10 cellular contexts compared by ENCODE assay signal in genomic region chr14:93037354-93037753, GRCh38.
DNase-seq lines count a peak whose midpoint lies in the region; ATAC-seq and TF ChIP-seq lines count a peak whose summit lies in the region.
"Had no signal": no experiment of that assay in that cellular context is flagged by ENCODE, and none has a peak within 500 bp of the region (broad histone marks: within the 10 kb centered on the region; RNA-seq: fewer than 3 reads in every experiment).

No MANE protein-coding gene starts in this region.

- no peaks in the 10 kb centered on the region for H3K9me3 ChIP-seq in left ventricle myocardium inferior (replicated peaks)
- no peaks in the 10 kb centered on the region for H3K9me3 ChIP-seq in body of pancreas
- no peaks in the 10 kb centered on the region for H3K9me3 ChIP-seq in muscle layer of duodenum (ENCODE audit: control insufficient read depth in 1 of 2, low read length in 2 of 2)
- no peaks in the 10 kb centered on the region for H3K9me3 ChIP-seq in uterus
- no peaks in the 10 kb centered on the region for H3K9me3 ChIP-seq in prostate gland

- 56 to 74% methylated on average over 3 to 6 of the region's 6 CpGs for WGBS in body of pancreas, 2 donors
- WGBS in prostate gland, result 76% methylated on average over 6 of the region's 6 CpGs

- H3K4me1 ChIP-seq in left ventricle myocardium inferior, result peaks cover 100% of the 10 kb centered on the region
- H3K4me1 ChIP-seq in body of pancreas, result peaks cover 63% of the 10 kb centered on the region
- peaks cover 33 to 82% of the 10 kb centered on the region in 2 donors for H3K4me1 ChIP-seq in muscle layer of duodenum (ENCODE audit: control insufficient read depth in 1 of 2, insufficient read depth in 2 of 2, low read length in 2 of 2)
- H3K4me1 ChIP-seq in uterus, result peaks cover 7 to 20% of the 10 kb centered on the region in 2 donors
- peaks cover 22% of the 10 kb centered on the region for H3K4me1 ChIP-seq in prostate gland (replicated peaks)

- H3K9me3 Mint-ChIP-seq in activated CD4-positive, alpha-beta T cell treated with anti-CD3 and anti-CD28 coated beads, Interleukin-2, amount 10 ng/mL, durations not matched to agents 24 days and 14 days, result no peaks in the 10 kb centered on the region

- no peaks in the 10 kb centered on the region for H3K36me3 Mint-ChIP-seq in activated CD4-positive, alpha-beta T cell treated with anti-CD3 and anti-CD28 coated beads, Interleukin-2, amount 10 ng/mL, durations not matched to agents 24 days and 14 days (ENCODE audit: low read depth)

- no peak overlapping the region for H3K4me3 Mint-ChIP-seq in activated CD4-positive, alpha-beta T cell treated with anti-CD3 and anti-CD28 coated beads, Interleukin-2, amount 10 ng/mL, durations not matched to agents 24 days and 14 days

- H3K27me3 Mint-ChIP-seq in activated CD4-positive, alpha-beta T cell treated with anti-CD3 and anti-CD28 coated beads, Interleukin-2, amount 10 ng/mL, durations not matched to agents 24 days and 14 days, result no peaks in the 10 kb centered on the region

- ATAC-seq in body of pancreas, result no peak
- ATAC-seq in HG03039 (IDR thresholded peaks at IDR 0.05; ENCODE audit: unreplicated experiment), result no peak

- no peaks in the 10 kb centered on the region for H3K36me3 ChIP-seq in left ventricle myocardium inferior
- H3K36me3 ChIP-seq in body of pancreas (replicated peaks in 1 of 2; ENCODE audit: insufficient read depth in 1 of 2, low read depth in 2 of 2), result no peaks in the 10 kb centered on the region
- no peaks in the 10 kb centered on the region for H3K36me3 ChIP-seq in muscle layer of duodenum (ENCODE audit: control insufficient read depth in 1 of 2, insufficient read depth in 2 of 2, low read length in 2 of 2)
- no peaks in the 10 kb centered on the region for H3K36me3 ChIP-seq in uterus
- no peaks in the 10 kb centered on the region for H3K36me3 ChIP-seq in prostate gland

- H3K27ac Mint-ChIP-seq in activated CD4-positive, alpha-beta T cell treated with anti-CD3 and anti-CD28 coated beads, Interleukin-2, amount 10 ng/mL, durations not matched to agents 24 days and 14 days, result no peak overlapping the region

- DNase-seq in left ventricle myocardium inferior (no peak), cardiac septum (ENCODE audit: low spot score) (no peak), body of pancreas (peak in 1 of 4 donors; percentile 37), uterus (no peak), prostate gland (ENCODE audit: low spot score) (no peak)
- no peak for DNase-seq in activated CD4-positive, alpha-beta T cell treated with anti-CD3 and anti-CD28 coated beads, Interleukin-2, amount 10 ng/mL, durations not matched to agents 24 days and 14 days
- DNase-seq: kidney glomerular epithelial cell, NCI-H510A treated with DMSO at 0.1 percent for 48 hours had no signal

- peaks cover 35% of the 10 kb centered on the region for H3K4me1 Mint-ChIP-seq in activated CD4-positive, alpha-beta T cell treated with anti-CD3 and anti-CD28 coated beads, Interleukin-2, amount 10 ng/mL, durations not matched to agents 24 days and 14 days

- intact Hi-C loops in left ventricle myocardium inferior (cut with micrococcal nuclease) (no loop called here), cardiac septum (cut with DNase I) (no loop called here), body of pancreas (cut with DNase I) (no loop called here), uterus (cut with DNase I; ENCODE audit: low total_unique reads) (no loop called here), prostate gland (cut with DNase I) (no loop called here)
- intact Hi-C loops in activated CD4-positive, alpha-beta T cell treated with anti-CD3 and anti-CD28 coated beads, Interleukin-2, amount 10 ng/mL, durations not matched to agents 24 days and 14 days (cut with micrococcal nuclease), result no loop called here

- H3K4me3 ChIP-seq in left ventricle myocardium inferior (no peak overlapping the region), body of pancreas (no peak overlapping the region), muscle layer of duodenum (ENCODE audit: low read depth in 1 of 2, low read length in 2 of 2) (no peak overlapping the region), uterus (no peak overlapping the region), prostate gland (no peak overlapping the region)

- no peak for TF ChIP-seq CTCF in left ventricle myocardium inferior (IDR thresholded peaks at IDR 0.05; ENCODE audit: borderline replicate concordance)
- TF ChIP-seq CTCF in body of pancreas (IDR thresholded peaks at IDR 0.05), result no peak
- TF ChIP-seq CTCF in uterus (IDR thresholded peaks at IDR 0.05), result no peak
- TF ChIP-seq CTCF in prostate gland (IDR thresholded peaks at IDR 0.05), result no peak

- no peak for TF ChIP-seq POLR2A in body of pancreas (IDR thresholded peaks at IDR 0.05)
- no peak for TF ChIP-seq POLR2A in uterus (IDR thresholded peaks at IDR 0.05)
- TF ChIP-seq POLR2A in prostate gland (IDR thresholded peaks at IDR 0.05), result no peak

- no peaks in the 10 kb centered on the region for H3K27me3 ChIP-seq in left ventricle myocardium inferior (ENCODE audit: low read depth)
- no peaks in the 10 kb centered on the region for H3K27me3 ChIP-seq in body of pancreas
- H3K27me3 ChIP-seq in muscle layer of duodenum (ENCODE audit: low read depth, low read length), result no peaks in the 10 kb centered on the region
- no peaks in the 10 kb centered on the region for H3K27me3 ChIP-seq in uterus
- H3K27me3 ChIP-seq in prostate gland (replicated peaks; ENCODE audit: insufficient read depth), result no peaks in the 10 kb centered on the region

- H3K27ac ChIP-seq in left ventricle myocardium inferior (replicated peaks), result peak overlapping the region; percentile 94
- peak overlapping the region; percentile 20 to 61 (median 43) for H3K27ac ChIP-seq in body of pancreas
- H3K27ac ChIP-seq in muscle layer of duodenum (ENCODE audit: low read length), result peak overlapping the region; percentile 7
- H3K27ac ChIP-seq in uterus, result peak overlapping the region; percentile 72 to 78
- peak overlapping the region in 1 of 2 donors; percentile 19 for H3K27ac ChIP-seq in prostate gland
